ENCODE assay signal across 8 cellular contexts in genomic region chr2:86440631-86441391, GRCh38.
DNase-seq lines count a peak whose midpoint lies in the region; ATAC-seq lines count a peak whose summit lies in the region.

TSS of gene KDM3A (plus strand) at chr2:86441371. CDS start at chr2:86442048, 677 bp downstream.

- no peaks in the 10 kb centered on the region for H3K27me3 ChIP-seq in BLaER1 treated with 17β-estradiol and CSF1 and Interleukin-3, amounts not matched to agents 10 nM and 100 nM
- H3K27me3 ChIP-seq in layer of hippocampus (ENCODE audit: control insufficient read depth, insufficient read depth, low read length): no peaks in the 10 kb centered on the region

- H3K9me3 ChIP-seq in BLaER1 treated with 17β-estradiol and CSF1 and Interleukin-3, amounts not matched to agents 10 nM and 100 nM (replicated peaks in 1 of 11): peaks cover 34 to 45% (median 42%) of the 10 kb centered on the region in 11 experiments

- peak within 1 kb of the TSS; percentile 68 to 82 (median 77) for H3K4me3 ChIP-seq in BLaER1 treated with 17β-estradiol and CSF1 and Interleukin-3, amounts not matched to agents 10 nM and 100 nM

- H3K27ac ChIP-seq in BLaER1 treated with 17β-estradiol and CSF1 and Interleukin-3, amounts not matched to agents 10 nM and 100 nM: peak within 1 kb of the TSS; percentile 91 to 99 (median 97)
- peak within 1 kb of the TSS; percentile 93 for H3K27ac ChIP-seq in layer of hippocampus (ENCODE audit: low read depth, low read length)

- H3K9ac ChIP-seq in BLaER1 treated with 17β-estradiol and CSF1 and Interleukin-3, amounts not matched to agents 10 nM and 100 nM: peak within 1 kb of the TSS; percentile 88 to 99 (median 94)

- peak within 1 kb of the TSS; percentile 74 to 99 (median 93) for H3K4me2 ChIP-seq in BLaER1 treated with 17β-estradiol and CSF1 and Interleukin-3, amounts not matched to agents 10 nM and 100 nM

- peak; percentile 98 for DNase-seq in NCI-H774 (lab: John Stamatoyannopoulos, UW)
- peak; percentile 97 to 100 for DNase-seq in activated CD4-positive, alpha-beta T cell treated with anti-CD3 and anti-CD28 coated beads, Interleukin-2, amount 50 U/mL, for 24 hours (ENCODE audit: low read depth in 1 of 2, low spot score in 1 of 2)
- peak; percentile 88 for DNase-seq in cortex of kidney (lab: John Stamatoyannopoulos, UW)
- peak; percentile 93 to 99 (median 98) for DNase-seq in stimulated activated CD4-positive, alpha-beta T cell treated with anti-CD3 and anti-CD28 coated beads, Interleukin-1b, Interleukin-23, amount 100 ng/mL, for 24 hours (ENCODE audit: low read depth in 4 of 4, low spot score in 1 of 4)

- ATAC-seq in GM19438 (IDR thresholded peaks at IDR 0.05; ENCODE audit: low read depth, unreplicated experiment) (peak; percentile 76), HG03571 (IDR thresholded peaks at IDR 0.05; ENCODE audit: unreplicated experiment) (peak; percentile 75)

- peaks cover 10 to 38% (median 33%) of the 10 kb centered on the region in 11 experiments; a peak in 14 of 22 replicates for H4K20me1 ChIP-seq in BLaER1 treated with 17β-estradiol and CSF1 and Interleukin-3, amounts not matched to agents 10 nM and 100 nM

- H3K4me1 ChIP-seq in BLaER1 treated with 17β-estradiol and CSF1 and Interleukin-3, amounts not matched to agents 10 nM and 100 nM: peaks cover 15 to 31% (median 20%) of the 10 kb centered on the region in 10 experiments

- peaks cover 18 to 30% (median 25%) of the 10 kb centered on the region in 11 experiments; a peak in 21 of 22 replicates for H3K36me3 ChIP-seq in BLaER1 treated with 17β-estradiol and CSF1 and Interleukin-3, amounts not matched to agents 10 nM and 100 nM

Comparison
In these comparisons a context has a peak if more than half of its experiments do, and no peak if none do; other contexts are left out.
1. Peak in every context shown above with its lines: DNase-seq, ATAC-seq, H3K4me3 ChIP-seq and H3K27ac ChIP-seq.